1 cellular context compared by ENCODE assay signal in the genomic region with DNA sequence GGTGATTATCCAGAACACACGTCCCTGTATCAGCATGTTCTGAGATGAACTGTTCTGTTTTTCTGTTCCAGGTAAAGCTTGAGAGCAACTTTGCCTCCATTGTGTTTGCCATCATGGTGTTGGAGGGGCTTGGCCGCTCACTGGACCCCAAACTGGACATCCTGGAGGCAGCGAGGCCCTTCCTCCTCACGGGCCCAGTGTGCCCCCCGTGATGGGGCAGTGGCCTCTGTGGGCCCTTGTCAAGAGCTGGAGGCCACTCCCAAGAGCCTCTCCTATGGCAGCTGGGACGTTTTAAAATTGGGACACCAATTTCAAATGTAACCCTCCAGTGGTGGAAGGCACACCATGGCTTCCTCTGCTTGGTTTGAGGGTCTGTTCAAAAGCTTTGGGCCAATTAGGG.
TF ChIP-seq lines count a peak whose summit lies in the region.

No MANE protein-coding gene starts in this region.

TF ChIP-seq in IMR-90, 13 proteins besides CTCF, POLR2A, EP300 and RAD21 (continued from another document):
- TF ChIP-seq NFE2L2 (IDR thresholded peaks at IDR 0.05; ENCODE audit: low read depth, low read length) (no peak), CEBPB (IDR thresholded peaks at IDR 0.05; ENCODE audit: low read depth, low read length) (no peak), RCOR1 (IDR thresholded peaks at IDR 0.05; ENCODE audit: insufficient replicate concordance, low read length) (no peak), RFX5 (IDR thresholded peaks at IDR 0.05; ENCODE audit: low read depth, low read length) (no peak), BHLHE40 (IDR thresholded peaks at IDR 0.05; ENCODE audit: low read depth, low read length) (no peak), USF2 (IDR thresholded peaks at IDR 0.05; ENCODE audit: low read depth, low read length) (no peak), ELK1 (IDR thresholded peaks at IDR 0.05; ENCODE audit: borderline replicate concordance, low read depth, low read length) (no peak)
